ENCODE assay signal across 8 cellular contexts in genomic region chr16:54928016-54928356, GRCh38. TPM values are rescaled to one million over a fixed set of nuclear protein-coding genes. Genes with fewer than 3 reads are reported as not detected.
A peak's percentile ranks its signal among the peaks of the same experiment; 100 is the strongest.
DNase-seq lines count a peak whose midpoint lies in the region; ATAC-seq and TF ChIP-seq lines count a peak whose summit lies in the region.

No MANE protein-coding gene starts in this region.

- no peak for TF ChIP-seq CTCF in cardiac muscle cell (IDR thresholded peaks at IDR 0.05; ENCODE audit: low read depth, low read length)

- H3K27ac ChIP-seq in cardiac muscle cell = peak overlapping the region; percentile 95
- H3K27ac ChIP-seq in esophagus (ENCODE audit: low read depth in 2 of 2, low read length in 1 of 2) = peak overlapping the region; percentile 89 to 90
- H3K27ac ChIP-seq in rectal smooth muscle tissue (ENCODE audit: low read depth, low read length) = no peak overlapping the region

- no peak overlapping the region for H3K9ac ChIP-seq in rectal smooth muscle tissue (ENCODE audit: low read length)

- H3K27me3 ChIP-seq in cardiac muscle cell (no peaks in the 10 kb centered on the region), esophagus (ENCODE audit: control insufficient read depth in 1 of 2, insufficient read depth in 2 of 2, low read length in 2 of 2) (peaks cover 0 to 10% of the 10 kb centered on the region in 2 donors), rectal smooth muscle tissue (ENCODE audit: control insufficient read depth, insufficient read depth, low read length) (peaks cover 46% of the 10 kb centered on the region)

- peaks cover 32% of the 10 kb centered on the region for H3K4me1 ChIP-seq in cardiac muscle cell (ENCODE audit: low read depth)
- H3K4me1 ChIP-seq in esophagus (ENCODE audit: control insufficient read depth in 2 of 2, insufficient read depth in 2 of 2, low read length in 1 of 2) = no peaks in the 10 kb centered on the region
- H3K4me1 ChIP-seq in rectal smooth muscle tissue (ENCODE audit: control insufficient read depth, insufficient read depth, low read length) = peaks cover 11% of the 10 kb centered on the region

- H3K9me3 ChIP-seq in cardiac muscle cell (ENCODE audit: low read depth) (no peaks in the 10 kb centered on the region), esophagus (ENCODE audit: control insufficient read depth in 2 of 2, insufficient read depth in 1 of 2, low read depth in 1 of 2, low read length in 1 of 2) (peaks cover 0 to 2% of the 10 kb centered on the region in 2 donors)

- ATAC-seq in left ventricle myocardium superior (no peak), HG03378 (IDR thresholded peaks at IDR 0.05; ENCODE audit: unreplicated experiment) (no peak)

- intact Hi-C loops in left ventricle myocardium superior (cut with micrococcal nuclease) = loop anchor here (10.0 kb wide), 1 partner anchor 643 kb away; the partner anchor contains the start of gene IRX3

- 4% methylated on average over 13 of the region's 13 CpGs for WGBS in esophagus, 2 donors

- H3K4me3 ChIP-seq in cardiac muscle cell (peak overlapping the region; percentile 96), esophagus (ENCODE audit: low read depth in 1 of 2, low read length in 2 of 2) (peak overlapping the region; percentile 83 to 88), rectal smooth muscle tissue (ENCODE audit: low read length) (peak overlapping the region; percentile 40)

- no peaks in the 10 kb centered on the region for H3K36me3 ChIP-seq in cardiac muscle cell
- peaks cover 0 to 5% of the 10 kb centered on the region in 2 donors for H3K36me3 ChIP-seq in esophagus (ENCODE audit: control insufficient read depth in 2 of 2, insufficient read depth in 2 of 2, low read length in 1 of 2)
- H3K36me3 ChIP-seq in rectal smooth muscle tissue (ENCODE audit: control insufficient read depth, insufficient read depth, low read length) = no peaks in the 10 kb centered on the region

- DNase-seq in cardiac muscle cell (ENCODE audit: low read depth in 1 of 2, low spot score in 1 of 2) (peak; percentile 21 to 44), left ventricle myocardium superior (no peak), RPMI7951 (ENCODE audit: low read depth) (peak; percentile 37), middle frontal gyrus (ENCODE audit: extremely low spot score, low spot score) (no peak), NCI-H1092 treated with DMSO at 0.1 percent for 48 hours (lab: John Stamatoyannopoulos, UW) (no peak)

RNA-seq across cellular contexts. Expression of gene IRX5, which starts 2.7 kb away (rescaled TPM):
- total RNA-seq in cardiac muscle cell = 69.1 and 93.0 TPM in 2 replicates
- 22.0 and 24.7 TPM in 2 replicates for polyA plus RNA-seq in cardiac muscle cell
- total RNA-seq in left ventricle myocardium superior = 0.47 TPM
- total RNA-seq in RPMI7951 (2014; rRNA removed; shearing (Covaris generic)) = 4.0 and 4.3 TPM in 2 replicates
- 10 to 100 TPM in 1 of 2 donors, 1 to 10 TPM in 1; 8.9 to 19.6 TPM for polyA plus RNA-seq in esophagus

Comparison
In these comparisons a context has a peak if more than half of its experiments do, and no peak if none do; other contexts are left out.
1. DNase-seq: peak in cardiac muscle cell (2 of 2) and RPMI7951 (single experiment); none in left ventricle myocardium superior (single experiment), middle frontal gyrus (single experiment) and NCI-H1092 treated with DMSO at 0.1 percent for 48 hours (single experiment).
2. RNA of gene IRX5, which starts 2.7 kb away (total RNA-seq): 69.1 to 93.0 TPM in cardiac muscle cell; 4.0 to 4.3 TPM in RPMI7951 and 0.47 TPM in left ventricle myocardium superior (single experiment); every median in the first group is over 10 times any median in the second.
3. H3K4me3 ChIP-seq: peak in every context shown above with its lines; median percentile 96 in cardiac muscle cell; 86 in esophagus; 40 in rectal smooth muscle tissue.